In genomic region chr1:210525759-210526158, GRCh38 we compare ENCODE assay signal across 18 cellular contexts.
DNase-seq lines count a peak whose midpoint lies in the region; ATAC-seq, FAIRE-seq and TF ChIP-seq lines count a peak whose summit lies in the region.
"Had no signal": no experiment of that assay in that cellular context is flagged by ENCODE, and none has a peak within 500 bp of the region (broad histone marks: within the 10 kb centered on the region; RNA-seq: fewer than 3 reads in every experiment).

No MANE protein-coding gene starts in this region.

- ATAC-seq in HepG2 (no peak), right lobe of liver (no peak), GM19328 (IDR thresholded peaks at IDR 0.05; ENCODE audit: unreplicated experiment) (no peak), GM19395 (IDR thresholded peaks at IDR 0.05; ENCODE audit: unreplicated experiment) (no peak)

- TF ChIP-seq CTCF in HepG2 (CRISPR knock-in tag; IDR thresholded peaks at IDR 0.05) (no peak), right lobe of liver (IDR thresholded peaks at IDR 0.05) (no peak), SK-N-SH (IDR thresholded peaks at IDR 0.05) (no peak)

- no peak for TF ChIP-seq EP300 in HepG2 (IDR thresholded peaks at IDR 0.05; ENCODE audit: low read depth in 2 of 2, low read length in 2 of 2)
- no peak for TF ChIP-seq EP300 in HepG2 (CRISPR knock-in tag; IDR thresholded peaks at IDR 0.05; ENCODE audit: borderline replicate concordance)
- no peak for TF ChIP-seq EP300 in SK-N-SH (IDR thresholded peaks at IDR 0.05; ENCODE audit: borderline replicate concordance in 1 of 2, low read depth in 1 of 2, low read length in 1 of 2)

- no peak overlapping the region for H2BK15ac ChIP-seq in mesenchymal stem cell (ENCODE audit: low read depth, poor library complexity, severe bottlenecking)
- no peak overlapping the region for H2BK15ac ChIP-seq in neuronal stem cell (ENCODE audit: low read length)

- H2BK12ac ChIP-seq in mesenchymal stem cell (ENCODE audit: low read length in 2 of 2): no peak overlapping the region
- H2BK12ac ChIP-seq in neuronal stem cell (ENCODE audit: low read length): no peak overlapping the region

- no peaks in the 10 kb centered on the region for H4K20me1 ChIP-seq in HepG2 (ENCODE audit: insufficient read depth, low read length)
- H4K20me1 ChIP-seq in SK-N-SH (ENCODE audit: insufficient read depth): no peaks in the 10 kb centered on the region

- 71% methylated on average over 9 of the region's 9 CpGs for WGBS in HepG2 (ENCODE audit: low lambda C conversion rate)
- 84% methylated on average over 9 of the region's 9 CpGs for WGBS in right lobe of liver (ENCODE audit: insufficient coverage, low coverage, low lambda C conversion rate, missing lambda C conversion rate)
- WGBS in mesenchymal stem cell: 12% methylated on average over 9 of the region's 9 CpGs
- no CpG with 5 or more reads among the region's 9 CpGs for WGBS in neuronal stem cell (ENCODE audit: extremely low coverage in 2 of 2, insufficient read length in 2 of 2, insufficient replicate concordance in 1 of 2), 2 donors
- 90% methylated on average over 9 of the region's 9 CpGs for WGBS in SK-N-SH (ENCODE audit: low lambda C conversion rate)

- peak overlapping the region; percentile 43 for H4K8ac ChIP-seq in mesenchymal stem cell (ENCODE audit: low read length)
- no peak overlapping the region for H4K8ac ChIP-seq in neuronal stem cell (ENCODE audit: low read depth, low read length)

- H3K27me3 ChIP-seq in HepG2 (ENCODE audit: control insufficient read depth in 1 of 2, insufficient read depth in 2 of 2, low read length in 2 of 2): no peaks in the 10 kb centered on the region
- no peaks in the 10 kb centered on the region for H3K27me3 ChIP-seq in right lobe of liver
- H3K27me3 ChIP-seq in mesenchymal stem cell (ENCODE audit: control insufficient read depth in 1 of 2, insufficient read depth in 1 of 2, low read length in 2 of 2): no peaks in the 10 kb centered on the region
- H3K27me3 ChIP-seq in neuronal stem cell (ENCODE audit: control insufficient read depth in 3 of 3, insufficient read depth in 3 of 3, low read depth in 1 of 3, low read length in 3 of 3): no peaks in the 10 kb centered on the region
- H3K27me3 ChIP-seq in SK-N-SH (ENCODE audit: insufficient read depth): no peaks in the 10 kb centered on the region
- H3K27me3 ChIP-seq: BE2C had no signal

- no peak overlapping the region for H3K23ac ChIP-seq in mesenchymal stem cell (ENCODE audit: low read length in 2 of 2)
- no peak overlapping the region for H3K23ac ChIP-seq in neuronal stem cell (ENCODE audit: low read depth, low read length, poor library complexity)

- H3K9me2 ChIP-seq in SK-N-SH: no peaks in the 10 kb centered on the region

- POLR2A ChIA-PET in HepG2 (lab: Yijun Ruan, JAX) (no interaction called here), SK-N-SH (lab: Yijun Ruan, JAX) (no interaction called here)

- H3K18ac ChIP-seq in mesenchymal stem cell (ENCODE audit: low read depth in 1 of 2, low read length in 2 of 2): peak overlapping the region in 1 of 2 experiments; percentile 40
- peak overlapping the region; percentile 57 for H3K18ac ChIP-seq in neuronal stem cell (ENCODE audit: low read length)

- CTCF ChIA-PET in HepG2 (lab: Yijun Ruan, JAX; ENCODE audit: low intra/inter-chr PET ratio, low total read pairs): no interaction called here
- CTCF ChIA-PET in SK-N-SH (lab: Yijun Ruan, JAX): interaction anchor here (1.4 to 2.1 kb wide), 2 partner anchors 77 to 609 kb away, joined by 5 to 11 read pairs; partner anchors contain the start of gene KCNH1

- H3K4me3 ChIP-seq in HepG2 (replicated peaks in 1 of 3; ENCODE audit: insufficient read depth in 1 of 3, low read depth in 2 of 3, low read length in 3 of 3): no peak overlapping the region
- H3K4me3 ChIP-seq in right lobe of liver: no peak overlapping the region
- H3K4me3 ChIP-seq in mesenchymal stem cell (ENCODE audit: insufficient read depth in 1 of 2, low read depth in 1 of 2, low read length in 2 of 2): no peak overlapping the region
- H3K4me3 ChIP-seq in neuronal stem cell (ENCODE audit: low read length in 2 of 2): no peak overlapping the region
- H3K4me3 ChIP-seq in SK-N-SH (ENCODE audit: low read depth in 2 of 2, low read length in 1 of 2): no peak overlapping the region

- no peak for FAIRE-seq in HepG2 (lab: Jason Lieb, UNC)

- H4K91ac ChIP-seq in mesenchymal stem cell (ENCODE audit: low read length) (no peak overlapping the region), neuronal stem cell (ENCODE audit: low read depth, low read length, poor library complexity) (no peak overlapping the region)

- H3K79me1 ChIP-seq in mesenchymal stem cell (replicated peaks; ENCODE audit: low read length, poor library complexity, severe bottlenecking) (no peaks in the 10 kb centered on the region), neuronal stem cell (ENCODE audit: low read depth, low read length) (no peaks in the 10 kb centered on the region)

- no peak overlapping the region for H3K9ac ChIP-seq in HepG2 (ENCODE audit: insufficient read depth, low read depth, low read length)
- no peak overlapping the region for H3K9ac ChIP-seq in mesenchymal stem cell (ENCODE audit: low read length)
- no peak overlapping the region for H3K9ac ChIP-seq in neuronal stem cell (ENCODE audit: low read depth, low read length, poor library complexity)
- H3K9ac ChIP-seq in SK-N-SH: no peak overlapping the region

- H3K36me3 ChIP-seq in HepG2 (replicated peaks in 1 of 2; ENCODE audit: control insufficient read depth in 1 of 2, insufficient read depth in 2 of 2, low read length in 2 of 2) (no peaks in the 10 kb centered on the region), right lobe of liver (no peaks in the 10 kb centered on the region), mesenchymal stem cell (ENCODE audit: control insufficient read depth in 1 of 2, insufficient read depth in 2 of 2, low read depth in 1 of 2, low read length in 2 of 2) (no peaks in the 10 kb centered on the region), neuronal stem cell (replicated peaks in 1 of 2; ENCODE audit: control insufficient read depth in 2 of 2, insufficient read depth in 2 of 2, low read length in 2 of 2) (no peaks in the 10 kb centered on the region), SK-N-SH (replicated peaks in 1 of 2; ENCODE audit: control insufficient read depth in 1 of 2, insufficient read depth in 2 of 2, low read length in 1 of 2) (no peaks in the 10 kb centered on the region)
- H3K36me3 ChIP-seq: BE2C had no signal

- H3K9me3 ChIP-seq in HepG2 (ENCODE audit: low read length) (no peaks in the 10 kb centered on the region), right lobe of liver (no peaks in the 10 kb centered on the region), mesenchymal stem cell (ENCODE audit: control insufficient read depth, low read length) (no peaks in the 10 kb centered on the region), neuronal stem cell (replicated peaks in 1 of 2; ENCODE audit: control insufficient read depth in 2 of 2, insufficient read depth in 1 of 2, low read depth in 1 of 2, low read length in 2 of 2) (no peaks in the 10 kb centered on the region), SK-N-SH (no peaks in the 10 kb centered on the region)
- H3K9me3 ChIP-seq: BE2C had no signal

- H2AK5ac ChIP-seq in mesenchymal stem cell (ENCODE audit: low read length, severe bottlenecking): no peak overlapping the region
- no peak overlapping the region for H2AK5ac ChIP-seq in neuronal stem cell (ENCODE audit: low read depth, low read length)

- H3K4ac ChIP-seq in mesenchymal stem cell (ENCODE audit: low read depth in 1 of 2, low read length in 2 of 2) (no peak overlapping the region), neuronal stem cell (ENCODE audit: low read length) (no peak overlapping the region)

- no peak overlapping the region for H2BK5ac ChIP-seq in mesenchymal stem cell (ENCODE audit: low read depth, low read length, poor library complexity, severe bottlenecking)
- H2BK5ac ChIP-seq in neuronal stem cell (ENCODE audit: low read length): no peak overlapping the region

- H2BK120ac ChIP-seq in mesenchymal stem cell (ENCODE audit: low read depth, low read length) (no peak overlapping the region), neuronal stem cell (ENCODE audit: low read depth, low read length) (no peak overlapping the region)

- no peak overlapping the region for H3K14ac ChIP-seq in mesenchymal stem cell (ENCODE audit: low read length in 2 of 2)
- no peak overlapping the region for H3K14ac ChIP-seq in neuronal stem cell (ENCODE audit: low read length)

- H3K27ac ChIP-seq in HepG2 (ENCODE audit: extremely low read length, insufficient read depth, low read length) (no peak overlapping the region), right lobe of liver (no peak overlapping the region), mesenchymal stem cell (ENCODE audit: low read length, poor library complexity, severe bottlenecking) (no peak overlapping the region), neuronal stem cell (replicated peaks; ENCODE audit: low read length) (no peak overlapping the region), SK-N-SH (ENCODE audit: low read depth in 2 of 2, low read length in 1 of 2) (no peak overlapping the region)
- H3K27ac ChIP-seq: C4-2B had no signal

- no peak for TF ChIP-seq RAD21 in HepG2 (CRISPR knock-in tag; IDR thresholded peaks at IDR 0.05)
- no peak for TF ChIP-seq RAD21 in SK-N-SH (IDR thresholded peaks at IDR 0.05; ENCODE audit: low read length)

- no peak overlapping the region for H2AFZ ChIP-seq in HepG2 (ENCODE audit: low read length)
- H2AFZ ChIP-seq in mesenchymal stem cell (ENCODE audit: low read depth, low read length): no peak overlapping the region
- no peak overlapping the region for H2AFZ ChIP-seq in neuronal stem cell (ENCODE audit: low read length)
- no peak overlapping the region for H2AFZ ChIP-seq in SK-N-SH (ENCODE audit: low read depth)

- TF ChIP-seq POLR2A in HepG2 (IDR thresholded peaks at IDR 0.05; ENCODE audit: insufficient read depth in 1 of 2, low read depth in 2 of 2, low read length in 2 of 2): no peak
- no peak for TF ChIP-seq POLR2A in right lobe of liver (IDR thresholded peaks at IDR 0.05)

- no peaks in the 10 kb centered on the region for H3F3A ChIP-seq in SK-N-SH (replicated peaks; ENCODE audit: insufficient read depth)

- no peaks in the 10 kb centered on the region for H3K4me1 ChIP-seq in HepG2 (ENCODE audit: insufficient read depth, low read length)
- H3K4me1 ChIP-seq in right lobe of liver: no peaks in the 10 kb centered on the region
- peaks cover 2% of the 10 kb centered on the region for H3K4me1 ChIP-seq in mesenchymal stem cell (ENCODE audit: control insufficient read depth, insufficient read depth, low read depth, low read length)
- peaks cover 3 to 6% of the 10 kb centered on the region in 2 donors for H3K4me1 ChIP-seq in neuronal stem cell (ENCODE audit: control insufficient read depth in 2 of 2, insufficient read depth in 1 of 2, low read depth in 1 of 2, low read length in 2 of 2)
- H3K4me1 ChIP-seq in SK-N-SH (ENCODE audit: control insufficient read depth in 1 of 2, insufficient read depth in 2 of 2, low read depth in 1 of 2, low read length in 1 of 2): peaks cover 0 to 18% of the 10 kb centered on the region in 2 experiments; a peak in 2 of 4 replicates
- H3K4me1 ChIP-seq: BE2C had no signal

- intact Hi-C loops in HepG2 (cut with micrococcal nuclease; ENCODE audit: unreplicated experiment): no loop called here
- intact Hi-C loops in right lobe of liver (cut with DNase I): no loop called here

- BruUV-seq in HepG2 (replicated peaks; lab: Mats Ljungman, UMichigan): no TSS peak

- no peak for DNase-seq in HepG2 (ENCODE audit: low spot score)
- DNase-seq in right lobe of liver: no peak
- peak; percentile 29 for DNase-seq in mesenchymal stem cell
- DNase-seq in neuronal stem cell (ENCODE audit: low spot score): no peak
- no peak for DNase-seq in SK-N-SH
- DNase-seq: 8988T; ACHN; BE2C; CD4-positive, alpha-beta memory T cell; COR-L47; DND-41; GF-D8; GOT3; HCEC 1CT; HFFc6 had no signal

- H3K79me2 ChIP-seq in HepG2 (ENCODE audit: insufficient read depth, low read length) (no peaks in the 10 kb centered on the region), SK-N-SH (ENCODE audit: insufficient read depth) (no peaks in the 10 kb centered on the region)

- in situ Hi-C loops in HepG2 (cut with HindIII; ENCODE audit: extremely low pct_ligation_motif_present, low pct_unique_long_range_greater_than_20kb): no loop called here

- no peak overlapping the region for H3K4me2 ChIP-seq in HepG2 (ENCODE audit: low read depth, low read length)
- H3K4me2 ChIP-seq in mesenchymal stem cell (ENCODE audit: low read length, poor library complexity, severe bottlenecking): no peak overlapping the region
- H3K4me2 ChIP-seq in neuronal stem cell (ENCODE audit: insufficient read depth, low read length, poor library complexity, severe bottlenecking): no peak overlapping the region
- H3K4me2 ChIP-seq in SK-N-SH: no peak overlapping the region
